Comparison of ENCODE assay signal across 23 cellular contexts in the genomic region with DNA sequence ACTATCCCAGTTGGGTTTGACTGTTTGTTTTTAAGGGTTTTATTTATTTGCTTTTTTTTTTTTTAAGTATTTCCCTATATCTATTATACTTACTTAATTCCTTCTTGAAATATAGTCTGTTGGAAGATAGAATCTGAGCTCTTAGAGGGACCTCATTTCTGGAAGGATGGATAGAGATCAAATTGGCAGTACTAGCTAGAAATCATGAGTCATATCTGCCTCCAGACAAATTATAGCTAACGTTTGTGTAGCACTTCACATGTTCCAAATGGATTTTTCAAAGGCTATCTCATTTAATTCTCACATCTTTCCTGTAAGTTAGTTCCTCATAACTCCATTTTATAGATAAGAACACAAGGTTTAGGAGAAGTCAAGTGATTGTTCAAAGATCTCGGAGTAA.
"Had no signal": no experiment of that assay in that cellular context is flagged by ENCODE, and none has a peak within 500 bp of the region (broad histone marks: within the 10 kb centered on the region; RNA-seq: fewer than 3 reads in every experiment).

No MANE protein-coding gene starts in this region.

- H3K27me3 Mint-ChIP-seq: activated CD4-positive, alpha-beta memory T cell treated with anti-CD3 and anti-CD28 coated beads, Interleukin-2, amount 10 ng/mL, durations not matched to agents 7 days and 5 days; activated CD4-positive, alpha-beta T cell treated with anti-CD3 and anti-CD28 coated beads, Interleukin-2, amount 10 ng/mL, durations not matched to agents 7 days and 5 days; activated T-cell treated with anti-CD3 and anti-CD28 coated beads, Interleukin-2, amount 50 U/mL, for 24 hours; central memory CD8-positive, alpha-beta T cell; stimulated activated naive CD8-positive, alpha-beta T cell treated with anti-CD3 and anti-CD28 coated beads, Interleukin-15, Interleukin-2, amounts not matched to agents 100 ng/mL and 50 ng/mL, for 24 hours; T-helper 17 cell had no signal

- DNase-seq: activated CD4-positive, alpha-beta memory T cell treated with anti-CD3 and anti-CD28 coated beads, Interleukin-2, amount 10 ng/mL, durations not matched to agents 7 days and 5 days; activated CD4-positive, alpha-beta T cell treated with anti-CD3 and anti-CD28 coated beads for 1 hour; activated CD4-positive, alpha-beta T cell treated with anti-CD3 and anti-CD28 coated beads, Interleukin-2, amount 10 ng/mL, durations not matched to agents 7 days and 5 days; activated CD8-positive, alpha-beta memory T cell treated with anti-CD3 and anti-CD28 coated beads, Interleukin-2, amount 50 U/mL, for 48 hours; activated gamma-delta T cell treated with Interleukin-2 at 50 U/mL for 16 hours; activated naive CD4-positive, alpha-beta T cell treated with anti-CD3 and anti-CD28 coated beads, Interleukin-2, amount 50 U/mL, for 16 hours; activated T-cell treated with anti-CD3 and anti-CD28 coated beads, Interleukin-2, amount 50 U/mL, for 24 hours; amygdala; colonic mucosa; effector CD8-positive, alpha-beta T cell; left ventricle myocardium inferior; posterior cingulate gyrus; right cardiac atrium; stimulated activated CD4-positive, alpha-beta T cell treated with anti-CD3 and anti-CD28 coated beads, Interleukin-4, amount 100 ng/mL, for 24 hours; T-helper 17 cell; T1000; tibial artery; upper lobe of right lung had no signal

- H3K4me1 Mint-ChIP-seq: activated CD4-positive, alpha-beta memory T cell treated with anti-CD3 and anti-CD28 coated beads, Interleukin-2, amount 10 ng/mL, durations not matched to agents 7 days and 5 days; activated CD4-positive, alpha-beta T cell treated with anti-CD3 and anti-CD28 coated beads, Interleukin-2, amount 10 ng/mL, durations not matched to agents 7 days and 5 days; central memory CD8-positive, alpha-beta T cell; stimulated activated effector memory CD8-positive, alpha-beta T cell treated with anti-CD3 and anti-CD28 coated beads, Interleukin-12 subunit alpha, Interleukin-12 subunit beta, amount 100 ng/mL, for 72 hours; T-helper 17 cell; WTC11 had no signal

- H3K36me3 Mint-ChIP-seq: stimulated activated effector memory CD8-positive, alpha-beta T cell treated with anti-CD3 and anti-CD28 coated beads, Interleukin-12 subunit alpha, Interleukin-12 subunit beta, amount 100 ng/mL, for 72 hours; WTC11 had no signal

- H3K9me3 Mint-ChIP-seq: activated CD4-positive, alpha-beta memory T cell treated with anti-CD3 and anti-CD28 coated beads, Interleukin-2, amount 10 ng/mL, durations not matched to agents 7 days and 5 days; activated CD4-positive, alpha-beta T cell treated with anti-CD3 and anti-CD28 coated beads, Interleukin-2, amount 10 ng/mL, durations not matched to agents 7 days and 5 days; nephron; WTC11 had no signal

- H3K4me3 Mint-ChIP-seq: activated CD4-positive, alpha-beta memory T cell treated with anti-CD3 and anti-CD28 coated beads, Interleukin-2, amount 10 ng/mL, durations not matched to agents 7 days and 5 days; activated CD4-positive, alpha-beta T cell treated with anti-CD3 and anti-CD28 coated beads, Interleukin-2, amount 10 ng/mL, durations not matched to agents 7 days and 5 days; activated T-cell treated with anti-CD3 and anti-CD28 coated beads, Interleukin-2, amount 50 U/mL, for 24 hours; central memory CD8-positive, alpha-beta T cell; nephron; stimulated activated effector memory CD8-positive, alpha-beta T cell treated with anti-CD3 and anti-CD28 coated beads, Interleukin-12 subunit alpha, Interleukin-12 subunit beta, amount 100 ng/mL, for 72 hours; stimulated activated naive CD8-positive, alpha-beta T cell treated with anti-CD3 and anti-CD28 coated beads, Interleukin-15, Interleukin-2, amounts not matched to agents 100 ng/mL and 50 ng/mL, for 24 hours; T-helper 17 cell; WTC11 had no signal

- H3K27ac Mint-ChIP-seq: activated CD4-positive, alpha-beta memory T cell treated with anti-CD3 and anti-CD28 coated beads, Interleukin-2, amount 10 ng/mL, durations not matched to agents 7 days and 5 days; activated CD4-positive, alpha-beta T cell treated with anti-CD3 and anti-CD28 coated beads, Interleukin-2, amount 10 ng/mL, durations not matched to agents 7 days and 5 days; activated T-cell treated with anti-CD3 and anti-CD28 coated beads, Interleukin-2, amount 50 U/mL, for 24 hours; stimulated activated effector memory CD8-positive, alpha-beta T cell treated with anti-CD3 and anti-CD28 coated beads, Interleukin-12 subunit alpha, Interleukin-12 subunit beta, amount 100 ng/mL, for 72 hours; stimulated activated naive CD8-positive, alpha-beta T cell treated with anti-CD3 and anti-CD28 coated beads, Interleukin-15, Interleukin-2, amounts not matched to agents 100 ng/mL and 50 ng/mL, for 24 hours; T-helper 17 cell; WTC11 had no signal

- H3K4me3 ChIP-seq: colonic mucosa, left ventricle myocardium inferior, tibial artery, upper lobe of right lung had no signal
